In the genomic region with DNA sequence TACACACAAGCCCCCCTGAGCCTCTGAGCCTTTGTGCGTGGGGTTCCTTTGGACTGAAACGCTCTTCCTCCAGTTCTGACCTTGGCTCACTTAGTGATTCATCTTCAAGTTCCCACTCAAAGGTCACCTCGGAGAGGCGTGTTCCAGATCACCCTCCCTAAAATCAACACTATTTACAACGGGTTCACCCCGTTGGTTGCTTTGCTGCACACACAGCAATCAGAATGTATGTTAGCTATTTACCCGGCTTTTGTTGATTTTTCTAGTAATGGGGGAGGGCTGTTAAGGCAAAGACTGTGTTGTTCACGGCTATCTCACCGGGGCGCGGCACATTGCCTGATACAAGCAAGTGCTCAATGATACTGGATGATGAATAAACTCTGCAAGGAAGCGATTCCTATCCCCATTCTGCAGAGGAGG, we compare ENCODE assay signal across 8 cellular contexts. TPM values are rescaled to one million over a fixed set of nuclear protein-coding genes. Genes with fewer than 3 reads are reported as not detected.
DNase-seq lines count a peak whose midpoint lies in the region; ATAC-seq, FAIRE-seq and TF ChIP-seq lines count a peak whose summit lies in the region.

No MANE protein-coding gene starts in this region.

- H3K9ac ChIP-seq in astrocyte (ENCODE audit: low read length), result peak overlapping the region; percentile 75

- peaks cover 18% of the 10 kb centered on the region for H3K4me1 Mint-ChIP-seq in activated T-cell treated with anti-CD3 and anti-CD28 coated beads, Interleukin-2, amount 50 U/mL, for 4 hours (ENCODE audit: low read depth)
- peaks cover 9% of the 10 kb centered on the region for H3K4me1 Mint-ChIP-seq in astrocyte (ENCODE audit: low read depth, unreplicated experiment)

- H3K36me3 Mint-ChIP-seq in activated T-cell treated with anti-CD3 and anti-CD28 coated beads, Interleukin-2, amount 50 U/mL, for 4 hours (ENCODE audit: insufficient read depth), result peaks cover 2% of the 10 kb centered on the region
- peaks cover 14% of the 10 kb centered on the region for H3K36me3 Mint-ChIP-seq in astrocyte (ENCODE audit: low read depth, unreplicated experiment)

- no peaks in the 10 kb centered on the region for H4K20me1 ChIP-seq in astrocyte (ENCODE audit: insufficient read depth, low read length)

- FAIRE-seq in astrocyte (lab: Jason Lieb, UNC), result no peak

- H3K79me2 ChIP-seq in astrocyte (ENCODE audit: insufficient read depth, low read length), result no peaks in the 10 kb centered on the region

- DNase-seq in activated T-cell treated with anti-CD3 and anti-CD28 coated beads, Interleukin-2, amount 50 U/mL, for 4 hours, result no peak
- DNase-seq in activated T-cell treated with anti-CD3 and anti-CD28 coated beads, Interleukin-2, amount 50 U/mL, for 1 hour, result no peak
- no peak for DNase-seq in astrocyte (ENCODE audit: low read depth)
- DNase-seq in left colon, result peak in 1 of 2 donors; percentile 35
- DNase-seq in thoracic aorta (ENCODE audit: low spot score), result no peak
- no peak for DNase-seq in epidermal melanocyte (ENCODE audit: insufficient read length, low spot score)

- intact Hi-C loops in left colon (cut with DNase I, micrococcal nuclease), result no loop called here

- H3K27me3 Mint-ChIP-seq in activated T-cell treated with anti-CD3 and anti-CD28 coated beads, Interleukin-2, amount 50 U/mL, for 4 hours (ENCODE audit: low read depth), result no peaks in the 10 kb centered on the region
- H3K27me3 Mint-ChIP-seq in astrocyte (ENCODE audit: low read depth, unreplicated experiment), result no peaks in the 10 kb centered on the region

- peak overlapping the region; percentile 86 for H2AFZ ChIP-seq in astrocyte (ENCODE audit: low read depth, low read length)

- H3K27ac ChIP-seq in astrocyte (ENCODE audit: low read depth, low read length), result no peak overlapping the region
- H3K27ac ChIP-seq in thoracic aorta, result no peak overlapping the region

- peak overlapping the region; percentile 48 for H3K27ac Mint-ChIP-seq in astrocyte (ENCODE audit: unreplicated experiment)

- H3K9me3 Mint-ChIP-seq in activated T-cell treated with anti-CD3 and anti-CD28 coated beads, Interleukin-2, amount 50 U/mL, for 4 hours, result no peaks in the 10 kb centered on the region
- no peaks in the 10 kb centered on the region for H3K9me3 Mint-ChIP-seq in astrocyte (ENCODE audit: unreplicated experiment)

- H3K27me3 ChIP-seq in astrocyte (ENCODE audit: insufficient read depth, low read length), result no peaks in the 10 kb centered on the region
- no peaks in the 10 kb centered on the region for H3K27me3 ChIP-seq in thoracic aorta (replicated peaks; ENCODE audit: insufficient read depth)

- H3K4me3 ChIP-seq in astrocyte (ENCODE audit: insufficient read depth, low read depth, low read length), result peak overlapping the region; percentile 83
- peak overlapping the region; percentile 79 for H3K4me3 ChIP-seq in thoracic aorta

- TF ChIP-seq CTCF in astrocyte (IDR thresholded peaks at IDR 0.05; ENCODE audit: insufficient read depth, low read depth, low read length) (no peak), thoracic aorta (IDR thresholded peaks at IDR 0.05) (no peak)

- H3K36me3 ChIP-seq in astrocyte (ENCODE audit: insufficient read depth, low read length) (no peaks in the 10 kb centered on the region), thoracic aorta (no peaks in the 10 kb centered on the region)

- H3K4me3 Mint-ChIP-seq in activated T-cell treated with anti-CD3 and anti-CD28 coated beads, Interleukin-2, amount 50 U/mL, for 4 hours, result peak overlapping the region; percentile 84
- H3K4me3 Mint-ChIP-seq in astrocyte (ENCODE audit: unreplicated experiment), result peak overlapping the region; percentile 85

- H3K4me1 ChIP-seq in astrocyte (ENCODE audit: insufficient read depth, low read length) (peaks cover 19% of the 10 kb centered on the region), thoracic aorta (ENCODE audit: control insufficient read depth in 1 of 2, low read depth in 2 of 2) (peaks cover 4 to 19% of the 10 kb centered on the region in 2 donors)

- no peak for ATAC-seq in activated T-cell treated with anti-CD3 and anti-CD28 coated beads, Interleukin-2, amount 50 U/mL, for 4 hours
- ATAC-seq in left colon (peak; percentile 60), thoracic aorta (ENCODE audit: insufficient number of reproducible peaks, low FRiP score, low read depth) (no peak), GM19023 (IDR thresholded peaks at IDR 0.05; ENCODE audit: unreplicated experiment) (no peak), GM21737 (IDR thresholded peaks at IDR 0.05; ENCODE audit: unreplicated experiment) (no peak)

- peak overlapping the region; percentile 89 for H3K4me2 ChIP-seq in astrocyte (ENCODE audit: low read length)

- no peaks in the 10 kb centered on the region for H3K9me3 ChIP-seq in astrocyte (ENCODE audit: insufficient read depth, low read depth, low read length)
- no peaks in the 10 kb centered on the region for H3K9me3 ChIP-seq in thoracic aorta

RNA-seq across cellular contexts. Expression of a gene that starts 1.0 kb away (rescaled TPM):
- total RNA-seq in activated T-cell treated with anti-CD3 and anti-CD28 coated beads, Interleukin-2, amount 50 U/mL, for 4 hours, result 10 to 100 TPM; 18.6 to 23.5 (median 21.6) TPM
- 16.1 and 17.4 TPM in 2 replicates for total RNA-seq in astrocyte
- 10 to 100 TPM; 22.7 to 22.9 TPM for total RNA-seq in left colon
- 10 to 100 TPM; 35.3 to 55.2 TPM for total RNA-seq in thoracic aorta

RNA-seq across cellular contexts. Expression of a gene that starts 33.0 kb away (rescaled TPM):
- total RNA-seq in activated T-cell treated with anti-CD3 and anti-CD28 coated beads, Interleukin-2, amount 50 U/mL, for 4 hours, result not detected
- total RNA-seq in astrocyte, result not detected in 2 replicates
- total RNA-seq in left colon, result 1 to 10 TPM; 2.1 to 5.0 TPM
- total RNA-seq in thoracic aorta, result 10 to 100 TPM; 11.6 to 21.4 TPM

RNA-seq across cellular contexts. Expression of a gene that starts 38.9 kb away (rescaled TPM):
- total RNA-seq in activated T-cell treated with anti-CD3 and anti-CD28 coated beads, Interleukin-2, amount 50 U/mL, for 4 hours, result 10 to 100 TPM; 51.7 to 59.1 (median 54.9) TPM
- total RNA-seq in astrocyte, result 23.1 and 23.2 TPM in 2 replicates
- 10 to 100 TPM; 26.0 to 34.2 TPM for total RNA-seq in left colon
- total RNA-seq in thoracic aorta, result 10 to 100 TPM; 24.1 to 36.7 TPM
